In the genomic region with DNA sequence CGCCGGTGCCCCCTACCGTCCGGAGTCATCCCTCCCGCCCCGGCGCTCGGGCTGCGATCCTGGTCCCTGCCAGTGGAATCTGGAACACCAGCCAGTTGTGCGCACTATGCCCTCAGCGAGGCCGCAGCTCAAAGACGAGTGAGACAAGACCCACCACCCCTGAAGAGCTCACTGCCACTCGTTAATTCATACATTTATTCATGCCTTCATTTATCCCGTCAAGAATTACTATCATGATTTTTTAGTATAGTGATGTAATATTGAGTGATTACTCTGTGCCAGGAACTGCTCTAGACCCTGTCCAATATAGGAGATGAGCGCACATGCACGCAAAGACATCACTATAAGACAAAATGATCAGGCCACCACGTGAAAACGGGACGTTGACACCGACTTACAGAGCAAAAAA, we compare ENCODE assay signal across 8 cellular contexts. TPM values are rescaled to one million over a fixed set of nuclear protein-coding genes. Genes with fewer than 3 reads are reported as not detected.
A peak's percentile ranks its signal among the peaks of the same experiment; 100 is the strongest.
DNase-seq lines count a peak whose midpoint lies in the region; ATAC-seq and TF ChIP-seq lines count a peak whose summit lies in the region.

No MANE protein-coding gene starts in this region.

- H3K18ac ChIP-seq in H9 (ENCODE audit: insufficient read length, low read depth, low read length), result no peak overlapping the region

- peak; percentile 90 for TF ChIP-seq CTCF in H9 (conservative IDR thresholded peaks at IDR 0.05)

- no peak for ATAC-seq in aorta (ENCODE audit: low FRiP score)

- H3K4me1 ChIP-seq in H9 (ENCODE audit: insufficient read depth, low read length) (peaks cover 3% of the 10 kb centered on the region; the same call in 1 of the 2 replicates), muscle layer of duodenum (ENCODE audit: control insufficient read depth in 1 of 2, insufficient read depth in 2 of 2, low read length in 2 of 2) (peaks cover 10 to 13% of the 10 kb centered on the region in 2 donors), aorta (ENCODE audit: control insufficient read depth in 1 of 2, insufficient read depth in 2 of 2, low read length in 2 of 2) (peaks cover 2% of the 10 kb centered on the region in 2 donors)

- intact Hi-C loops in aorta (cut with DNase I), result loop anchor here in 1 of 2 donors (5.0 kb wide), 1 partner anchor 282 kb away; no protein-coding TSS in a partner anchor

- no peak overlapping the region for H2BK20ac ChIP-seq in H9 (ENCODE audit: low read depth, low read length, poor library complexity, severe bottlenecking)

- peak overlapping the region; percentile 97 for H3K4me3 ChIP-seq in SK-N-MC
- peak overlapping the region; percentile 81 to 88 for H3K4me3 ChIP-seq in muscle layer of duodenum (ENCODE audit: low read depth in 1 of 2, low read length in 2 of 2)
- peak overlapping the region in 1 of 2 donors; percentile 92 for H3K4me3 ChIP-seq in aorta (ENCODE audit: low read length in 2 of 2)

- WGBS in H9 (ENCODE audit: extremely low coverage, insufficient read length, low lambda C conversion rate), result no CpG with 5 or more reads among the region's 21 CpGs
- 9 to 11% methylated on average over 17 to 21 of the region's 21 CpGs for WGBS in aorta, 2 donors

- H3K27ac Mint-ChIP-seq in H9, result no peak overlapping the region

- H3K9me3 ChIP-seq in H9 (ENCODE audit: control insufficient read depth, low read depth, low read length), result no peaks in the 10 kb centered on the region
- no peaks in the 10 kb centered on the region for H3K9me3 ChIP-seq in SK-N-MC (ENCODE audit: low read depth, low read length)
- H3K9me3 ChIP-seq in muscle layer of duodenum (ENCODE audit: control insufficient read depth in 1 of 2, low read length in 2 of 2), result no peaks in the 10 kb centered on the region
- H3K9me3 ChIP-seq in aorta (ENCODE audit: control insufficient read depth, low read length), result no peaks in the 10 kb centered on the region

- no peaks in the 10 kb centered on the region for H3K79me1 ChIP-seq in H9 (ENCODE audit: insufficient read depth, low read depth, low read length, poor library complexity, severe bottlenecking)

- H2BK15ac ChIP-seq in H9 (ENCODE audit: low read depth, low read length), result no peak overlapping the region

- no peak overlapping the region for H2BK5ac ChIP-seq in H9 (ENCODE audit: insufficient read length, low read length)

- peaks cover 35% of the 10 kb centered on the region for H3K27me3 Mint-ChIP-seq in H9 (ENCODE audit: low read depth)

- no peak overlapping the region for H3K14ac ChIP-seq in H9 (ENCODE audit: insufficient read depth, low read length)

- no peaks in the 10 kb centered on the region for H4K20me1 ChIP-seq in H9 (ENCODE audit: control insufficient read depth, insufficient read depth, insufficient read length)

- DNase-seq in NCI-H2107 (lab: John Stamatoyannopoulos, UW) (peak; percentile 72), NCI-H2107 treated with DMSO at 0.1 percent for 48 hours (lab: John Stamatoyannopoulos, UW; ENCODE audit: unreplicated experiment) (no peak), H9 (peak; percentile 88), SK-N-MC (ENCODE audit: low read depth, low spot score) (no peak), epidermal melanocyte (ENCODE audit: insufficient read length, low spot score) (peak; percentile 78), aorta (peak; percentile 91 to 97), activated gamma-delta T cell treated with Interleukin-2 at 50 U/mL for 16 hours (no peak)

- H3K79me2 ChIP-seq in H9 (ENCODE audit: insufficient read depth, low read length), result peaks cover 1% of the 10 kb centered on the region; the same call in 1 of the 2 replicates

- H4K91ac ChIP-seq in H9 (ENCODE audit: insufficient read length, low read depth, low read length), result no peak overlapping the region

- peaks cover 0 to 4% (median 0%) of the 10 kb centered on the region in 3 experiments; a peak in 3 of 7 replicates for H3K36me3 Mint-ChIP-seq in H9 (ENCODE audit: insufficient read depth in 1 of 3, low read depth in 3 of 3)

- no peak overlapping the region for H2BK120ac ChIP-seq in H9 (ENCODE audit: low read depth, low read length, poor library complexity, severe bottlenecking)

- H3K56ac ChIP-seq in H9 (ENCODE audit: insufficient read length, low read depth, low read length), result no peak overlapping the region

- H4K8ac ChIP-seq in H9 (replicated peaks; ENCODE audit: insufficient read length, low read depth, low read length), result no peak overlapping the region

- H3K36me3 ChIP-seq in SK-N-MC (ENCODE audit: insufficient read depth, low read length) (peaks cover 26% of the 10 kb centered on the region), muscle layer of duodenum (ENCODE audit: control insufficient read depth in 1 of 2, insufficient read depth in 2 of 2, low read length in 2 of 2) (no peaks in the 10 kb centered on the region), aorta (ENCODE audit: control insufficient read depth in 1 of 2, insufficient read depth in 2 of 2, low read length in 1 of 2) (no peaks in the 10 kb centered on the region)

- peak overlapping the region; percentile 19 for H3K4me2 ChIP-seq in H9 (ENCODE audit: insufficient read depth, insufficient read length, low read length)

- H2BK12ac ChIP-seq in H9 (ENCODE audit: insufficient read length, low read depth, low read length), result no peak overlapping the region

- no peaks in the 10 kb centered on the region for H3K9me3 Mint-ChIP-seq in H9

- H2AFZ ChIP-seq in H9 (ENCODE audit: low read length), result no peak overlapping the region

- peak overlapping the region; percentile 96 to 98 for H3K4me3 Mint-ChIP-seq in H9

- H3K9ac ChIP-seq in H9 (ENCODE audit: extremely low read depth, insufficient read length, low read length), result no peak overlapping the region
- H3K9ac ChIP-seq in SK-N-MC (ENCODE audit: insufficient read length), result no peak overlapping the region

- H3K23ac ChIP-seq in H9 (ENCODE audit: insufficient read length, low read depth, low read length), result no peak overlapping the region

- peaks cover 17 to 18% of the 10 kb centered on the region in 2 experiments for H3K4me1 Mint-ChIP-seq in H9

- no peak overlapping the region for H3T11ph ChIP-seq in H9 (ENCODE audit: low read length)

- no peak overlapping the region for H3K27ac ChIP-seq in H9 (ENCODE audit: insufficient read length, low read depth, low read length)
- no peak overlapping the region for H3K27ac ChIP-seq in SK-N-MC
- no peak overlapping the region for H3K27ac ChIP-seq in muscle layer of duodenum (ENCODE audit: low read length)
- H3K27ac ChIP-seq in aorta (ENCODE audit: low read depth in 1 of 2, low read length in 2 of 2), result no peak overlapping the region

- no peak overlapping the region for H2AK5ac ChIP-seq in H9 (ENCODE audit: insufficient read length, low read length)

- H3K23me2 ChIP-seq in H9 (ENCODE audit: insufficient read length, low read depth, low read length, poor library complexity, severe bottlenecking), result peaks cover 4% of the 10 kb centered on the region

- H3K27me3 ChIP-seq in H9 (ENCODE audit: insufficient read depth, low read length) (0 out of 2 replicates have a peak, but pooled peaks cover 3% of the 10 kb centered on the region), muscle layer of duodenum (ENCODE audit: low read depth, low read length) (no peaks in the 10 kb centered on the region), aorta (ENCODE audit: control insufficient read depth in 1 of 2, insufficient read depth in 2 of 2, low read length in 1 of 2) (no peaks in the 10 kb centered on the region)

- H4K5ac ChIP-seq in H9 (ENCODE audit: insufficient read length, low read depth, low read length), result no peak overlapping the region

- no peak overlapping the region for H3K4ac ChIP-seq in H9 (ENCODE audit: low read depth, low read length)

RNA-seq across cellular contexts. Expression of a gene that starts 0.3 kb away (rescaled TPM):
- total RNA-seq in H9 (2021) (73.1 and 76.4 TPM in 2 replicates), aorta (10 to 100 TPM; 62.5 to 65.2 TPM)
- 10 to 100 TPM; 52.3 to 68.9 TPM for polyA plus RNA-seq in aorta

Comparison
In these comparisons a context has a peak if more than half of its experiments do, and no peak if none do; other contexts are left out.
1. DNase-seq: peak in NCI-H2107 (single experiment), H9 (single experiment), epidermal melanocyte (single experiment) and aorta (2 of 2); none in NCI-H2107 treated with DMSO at 0.1 percent for 48 hours (single experiment), SK-N-MC (single experiment) and activated gamma-delta T cell treated with Interleukin-2 at 50 U/mL for 16 hours (single experiment).